In genomic region chr19:7515091-7515470, GRCh38 we compare ENCODE assay signal across 8 cellular contexts. TPM values are rescaled to one million over a fixed set of nuclear protein-coding genes. Genes with fewer than 3 reads are reported as not detected.
DNase-seq lines count a peak whose midpoint lies in the region; ATAC-seq and TF ChIP-seq lines count a peak whose summit lies in the region.

No MANE protein-coding gene starts in this region.

- CTCF ChIA-PET in activated B cell treated with CpG ODN at 0.5 μM for 24 hours (lab: Charles Lee): no interaction called here

- ATAC-seq in activated B cell treated with CpG ODN at 0.5 μM for 24 hours (ENCODE audit: low read depth): no peak
- peak; percentile 25 for ATAC-seq in sciatic nerve
- ATAC-seq in HG02973 (IDR thresholded peaks at IDR 0.05; ENCODE audit: unreplicated experiment): no peak
- ATAC-seq in HG03342 (IDR thresholded peaks at IDR 0.05; ENCODE audit: unreplicated experiment): no peak
- ATAC-seq in HG03469 (IDR thresholded peaks at IDR 0.05; ENCODE audit: unreplicated experiment): no peak

- H3K4me1 ChIP-seq in left ventricle myocardium inferior: peaks cover 25% of the 10 kb centered on the region

- H3K27ac Mint-ChIP-seq in activated B cell treated with CpG ODN at 0.5 μM for 24 hours: no peak overlapping the region

- peak overlapping the region; percentile 90 for H3K4me3 ChIP-seq in left ventricle myocardium inferior

- peak overlapping the region; percentile 74 for H3K4me3 Mint-ChIP-seq in activated B cell treated with CpG ODN at 0.5 μM for 24 hours

- peaks cover 11% of the 10 kb centered on the region for H3K36me3 ChIP-seq in left ventricle myocardium inferior

- POLR2A ChIA-PET in activated B cell treated with CpG ODN at 0.5 μM for 24 hours (lab: Charles Lee): interaction anchor here (1.4 kb wide), 1 partner anchor 416 kb away, joined by 4 read pairs; no protein-coding TSS in a partner anchor

- TF ChIP-seq CTCF in activated B cell treated with CpG ODN at 0.5 μM for 24 hours (IDR thresholded peaks at IDR 0.05) (no peak), left ventricle myocardium inferior (IDR thresholded peaks at IDR 0.05; ENCODE audit: borderline replicate concordance) (no peak)

- H3K27ac ChIP-seq in left ventricle myocardium inferior (replicated peaks): peak overlapping the region; percentile 94

- H3K27me3 Mint-ChIP-seq in activated B cell treated with CpG ODN at 0.5 μM for 24 hours: peaks cover 6% of the 10 kb centered on the region

- H3K4me1 Mint-ChIP-seq in activated B cell treated with CpG ODN at 0.5 μM for 24 hours: peaks cover 12% of the 10 kb centered on the region

- intact Hi-C loops in activated B cell treated with CpG ODN at 0.5 μM for 24 hours (cut with micrococcal nuclease): no loop called here
- intact Hi-C loops in left ventricle myocardium inferior (cut with micrococcal nuclease): no loop called here
- intact Hi-C loops in sciatic nerve (cut with DNase I): no loop called here

- H3K9me3 Mint-ChIP-seq in activated B cell treated with CpG ODN at 0.5 μM for 24 hours: no peaks in the 10 kb centered on the region

- H3K36me3 Mint-ChIP-seq in activated B cell treated with CpG ODN at 0.5 μM for 24 hours (ENCODE audit: low read depth): peaks cover 2% of the 10 kb centered on the region

- H3K27me3 ChIP-seq in left ventricle myocardium inferior (ENCODE audit: low read depth): no peaks in the 10 kb centered on the region

- DNase-seq in ELF-1 (ENCODE audit: low read depth, low spot score) (peak; percentile 45), activated B cell treated with CpG ODN at 0.5 μM for 24 hours (no peak), left ventricle myocardium inferior (no peak), sciatic nerve (ENCODE audit: low spot score) (no peak), DMS79 (lab: John Stamatoyannopoulos, UW) (no peak)

- H3K9me3 ChIP-seq in left ventricle myocardium inferior (replicated peaks): no peaks in the 10 kb centered on the region

RNA-seq across cellular contexts. Expression of gene ZNF358, which starts 0.8 kb away (rescaled TPM):
- 13.5 and 16.9 TPM in 2 replicates for total RNA-seq in activated B cell treated with CpG ODN at 0.5 μM for 24 hours
- total RNA-seq in left ventricle myocardium inferior: 88.5 TPM
- 47.6 TPM for total RNA-seq in sciatic nerve

RNA-seq across cellular contexts. Expression of gene MCOLN1, which starts 7.3 kb away (rescaled TPM):
- total RNA-seq in activated B cell treated with CpG ODN at 0.5 μM for 24 hours (13.4 and 13.7 TPM in 2 replicates), left ventricle myocardium inferior (16.8 TPM), sciatic nerve (35.3 TPM)

RNA-seq across cellular contexts. Expression of gene PNPLA6, which starts 20.4 kb away (rescaled TPM):
- total RNA-seq in activated B cell treated with CpG ODN at 0.5 μM for 24 hours (110 and 116 TPM in 2 replicates), left ventricle myocardium inferior (52.7 TPM), sciatic nerve (133 TPM)

RNA-seq across cellular contexts. Expression of gene PEX11G, which starts 26.2 kb away (rescaled TPM):
- total RNA-seq in activated B cell treated with CpG ODN at 0.5 μM for 24 hours: 0.61 and 1.0 TPM in 2 replicates
- total RNA-seq in left ventricle myocardium inferior: 1.2 TPM
- total RNA-seq in sciatic nerve: 4.7 TPM
